In genomic region chr7:99918959-99919813, GRCh38 we compare ENCODE assay signal across 1 cellular context.
A peak's percentile ranks its signal among the peaks of the same experiment; 100 is the strongest.
TF ChIP-seq lines count a peak whose summit lies in the region.

TRIM4 (minus strand) TSS chr7:99919530; CDS start chr7:99919401, 129 bp downstream.

TF ChIP-seq in SK-N-SH, 30 proteins besides CTCF, POLR2A, EP300 and RAD21 (continued from another document):
- no peak for TF ChIP-seq ZBTB33 (IDR thresholded peaks at IDR 0.05; ENCODE audit: borderline replicate concordance, low read depth)
- TF ChIP-seq NRF1 (IDR thresholded peaks at IDR 0.05; ENCODE audit: low read depth, low read length): peak; percentile 35; the same call in 1 of the 2 replicates
- peak; percentile 6; the same call in 1 of the 2 replicates for TF ChIP-seq MXI1 (IDR thresholded peaks at IDR 0.05; ENCODE audit: low read depth, low read length)
- peak; percentile 62 for TF ChIP-seq TAF1 (IDR thresholded peaks at IDR 0.05; ENCODE audit: borderline replicate concordance, low read depth, low read length)
- TF ChIP-seq ELF1 (IDR thresholded peaks at IDR 0.05): peak; percentile 77
- no peak for TF ChIP-seq FOXM1 (IDR thresholded peaks at IDR 0.05; ENCODE audit: low read depth)
- TF ChIP-seq JUND (IDR thresholded peaks at IDR 0.05): no peak
- no peak for TF ChIP-seq GATA2 (CRISPR knock-in tag; IDR thresholded peaks at IDR 0.05)
- TF ChIP-seq, protein P1, sequence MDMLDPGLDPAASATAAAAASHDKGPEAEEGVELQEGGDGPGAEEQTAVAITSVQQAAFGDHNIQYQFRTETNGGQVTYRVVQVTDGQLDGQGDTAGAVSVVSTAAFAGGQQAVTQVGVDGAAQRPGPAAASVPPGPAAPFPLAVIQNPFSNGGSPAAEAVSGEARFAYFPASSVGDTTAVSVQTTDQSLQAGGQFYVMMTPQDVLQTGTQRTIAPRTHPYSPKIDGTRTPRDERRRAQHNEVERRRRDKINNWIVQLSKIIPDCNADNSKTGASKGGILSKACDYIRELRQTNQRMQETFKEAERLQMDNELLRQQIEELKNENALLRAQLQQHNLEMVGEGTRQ (IDR thresholded peaks at IDR 0.05; ENCODE audit: borderline replicate concordance, low read depth, low read length): no peak
- TF ChIP-seq SMC3 (IDR thresholded peaks at IDR 0.05; ENCODE audit: low read depth, low read length): no peak
- TF ChIP-seq, protein P2, sequence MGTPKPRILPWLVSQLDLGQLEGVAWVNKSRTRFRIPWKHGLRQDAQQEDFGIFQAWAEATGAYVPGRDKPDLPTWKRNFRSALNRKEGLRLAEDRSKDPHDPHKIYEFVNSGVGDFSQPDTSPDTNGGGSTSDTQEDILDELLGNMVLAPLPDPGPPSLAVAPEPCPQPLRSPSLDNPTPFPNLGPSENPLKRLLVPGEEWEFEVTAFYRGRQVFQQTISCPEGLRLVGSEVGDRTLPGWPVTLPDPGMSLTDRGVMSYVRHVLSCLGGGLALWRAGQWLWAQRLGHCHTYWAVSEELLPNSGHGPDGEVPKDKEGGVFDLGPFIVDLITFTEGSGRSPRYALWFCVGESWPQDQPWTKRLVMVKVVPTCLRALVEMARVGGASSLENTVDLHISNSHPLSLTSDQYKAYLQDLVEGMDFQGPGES (IDR thresholded peaks at IDR 0.05; ENCODE audit: low read depth, low read length): no peak
- no peak for TF ChIP-seq RCOR1 (IDR thresholded peaks at IDR 0.05; ENCODE audit: low read length)
- TF ChIP-seq SIN3A (IDR thresholded peaks at IDR 0.05; ENCODE audit: borderline replicate concordance, low read depth, low read length): no peak; the same call in 1 of the 2 replicates
- TF ChIP-seq FOSL2 (IDR thresholded peaks at IDR 0.05; ENCODE audit: borderline replicate concordance, low read depth): no peak
- TF ChIP-seq, protein P3, sequence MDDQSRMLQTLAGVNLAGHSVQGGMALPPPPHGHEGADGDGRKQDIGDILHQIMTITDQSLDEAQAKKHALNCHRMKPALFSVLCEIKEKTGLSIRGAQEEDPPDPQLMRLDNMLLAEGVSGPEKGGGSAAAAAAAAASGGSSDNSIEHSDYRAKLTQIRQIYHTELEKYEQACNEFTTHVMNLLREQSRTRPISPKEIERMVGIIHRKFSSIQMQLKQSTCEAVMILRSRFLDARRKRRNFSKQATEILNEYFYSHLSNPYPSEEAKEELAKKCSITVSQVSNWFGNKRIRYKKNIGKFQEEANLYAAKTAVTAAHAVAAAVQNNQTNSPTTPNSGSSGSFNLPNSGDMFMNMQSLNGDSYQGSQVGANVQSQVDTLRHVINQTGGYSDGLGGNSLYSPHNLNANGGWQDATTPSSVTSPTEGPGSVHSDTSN (IDR thresholded peaks at IDR 0.05): no peak
- no peak for TF ChIP-seq FOXJ3 (CRISPR knock-in tag; IDR thresholded peaks at IDR 0.05)
- TF ChIP-seq GABPA (IDR thresholded peaks at IDR 0.05; ENCODE audit: low read depth): peak; percentile 86
- TF ChIP-seq EZH2phosphoT487 (IDR thresholded peaks at IDR 0.05; ENCODE audit: borderline replicate concordance, low read depth): no peak
- no peak for TF ChIP-seq RXRA (IDR thresholded peaks at IDR 0.05; ENCODE audit: borderline replicate concordance, low read depth)
- TF ChIP-seq, protein P4, sequence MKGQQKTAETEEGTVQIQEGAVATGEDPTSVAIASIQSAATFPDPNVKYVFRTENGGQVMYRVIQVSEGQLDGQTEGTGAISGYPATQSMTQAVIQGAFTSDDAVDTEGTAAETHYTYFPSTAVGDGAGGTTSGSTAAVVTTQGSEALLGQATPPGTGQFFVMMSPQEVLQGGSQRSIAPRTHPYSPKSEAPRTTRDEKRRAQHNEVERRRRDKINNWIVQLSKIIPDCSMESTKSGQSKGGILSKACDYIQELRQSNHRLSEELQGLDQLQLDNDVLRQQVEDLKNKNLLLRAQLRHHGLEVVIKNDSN (IDR thresholded peaks at IDR 0.05; ENCODE audit: borderline replicate concordance, low read depth): no peak
- no peak for TF ChIP-seq TEAD4 (IDR thresholded peaks at IDR 0.05; ENCODE audit: borderline replicate concordance, insufficient read depth)
